15 cellular contexts compared by ENCODE assay signal in genomic region chr11:72189448-72190250, GRCh38. TPM values are rescaled to one million over a fixed set of nuclear protein-coding genes. Genes with fewer than 3 reads are reported as not detected.
DNase-seq lines count a peak whose midpoint lies in the region; ATAC-seq, FAIRE-seq and TF ChIP-seq lines count a peak whose summit lies in the region.
"Had no signal": no experiment of that assay in that cellular context is flagged by ENCODE, and none has a peak within 500 bp of the region (broad histone marks: within the 10 kb centered on the region; RNA-seq: fewer than 3 reads in every experiment).

No MANE protein-coding gene starts in this region.

- DNase-seq in AG08395 (ENCODE audit: low spot score) (peak; percentile 46), MG63 (peak; percentile 43), cerebellum (ENCODE audit: low spot score) (peak; percentile 4), HepG2 (ENCODE audit: low spot score) (no peak), ascending aorta (ENCODE audit: low spot score in 2 of 2) (no peak), mesenteric fat pad (ENCODE audit: low spot score) (no peak)
- DNase-seq: activated naive CD8-positive, alpha-beta T cell treated with anti-CD3 and anti-CD28 coated beads, Interleukin-2, amount 50 U/mL, for 24 hours; AML-193; effector CD8-positive, alpha-beta T cell; EL; NCI-H1930; transverse colon had no signal

- H3K9ac ChIP-seq in HepG2 (ENCODE audit: insufficient read depth, low read depth, low read length): no peak overlapping the region

- in situ Hi-C loops in HepG2 (cut with HindIII; ENCODE audit: extremely low pct_ligation_motif_present, low pct_unique_long_range_greater_than_20kb): no loop called here

- no peaks in the 10 kb centered on the region for H4K20me1 ChIP-seq in HepG2 (ENCODE audit: insufficient read depth, low read length)

- TF ChIP-seq CTCF in HepG2 (CRISPR knock-in tag; IDR thresholded peaks at IDR 0.05): no peak
- TF ChIP-seq CTCF in ascending aorta (IDR thresholded peaks at IDR 0.05): no peak

- H3K9me3 ChIP-seq in MG63 (no peaks in the 10 kb centered on the region), HepG2 (ENCODE audit: low read length) (no peaks in the 10 kb centered on the region), ascending aorta (no peaks in the 10 kb centered on the region)
- H3K9me3 ChIP-seq: transverse colon had no signal

- H3K27me3 ChIP-seq in MG63 (no peaks in the 10 kb centered on the region), HepG2 (ENCODE audit: control insufficient read depth in 1 of 2, insufficient read depth in 2 of 2, low read length in 2 of 2) (0 out of 5 replicates have a peak, but pooled peaks cover 0 to 6% of the 10 kb centered on the region in 2 experiments), ascending aorta (no peaks in the 10 kb centered on the region)
- H3K27me3 ChIP-seq: transverse colon had no signal

- no TSS peak for BruUV-seq in HepG2 (replicated peaks; lab: Mats Ljungman, UMichigan)

- no peak overlapping the region for H2AFZ ChIP-seq in HepG2 (ENCODE audit: low read length)

- H3K4me1 ChIP-seq in HepG2 (ENCODE audit: insufficient read depth, low read length) (0 out of 2 replicates have a peak, but pooled peaks cover 7% of the 10 kb centered on the region), ascending aorta (no peaks in the 10 kb centered on the region)

- TF ChIP-seq EP300 in HepG2 (IDR thresholded peaks at IDR 0.05; ENCODE audit: low read depth in 2 of 2, low read length in 2 of 2): no peak
- TF ChIP-seq EP300 in HepG2 (CRISPR knock-in tag; IDR thresholded peaks at IDR 0.05; ENCODE audit: borderline replicate concordance): no peak

- H3K4me3 ChIP-seq in MG63 (no peak overlapping the region), HepG2 (replicated peaks in 1 of 3; ENCODE audit: insufficient read depth in 1 of 3, low read depth in 2 of 3, low read length in 3 of 3) (no peak overlapping the region), ascending aorta (no peak overlapping the region)
- H3K4me3 ChIP-seq: transverse colon had no signal

- no peaks in the 10 kb centered on the region for H3K79me2 ChIP-seq in HepG2 (ENCODE audit: insufficient read depth, low read length)

- no peak for TF ChIP-seq POLR2A in HepG2 (IDR thresholded peaks at IDR 0.05; ENCODE audit: insufficient read depth in 1 of 2, low read depth in 2 of 2, low read length in 2 of 2)

- peak; percentile 56 for ATAC-seq in HepG2
- no peak for ATAC-seq in HG02571 (IDR thresholded peaks at IDR 0.05; ENCODE audit: unreplicated experiment)
- ATAC-seq in HG03460 (IDR thresholded peaks at IDR 0.05; ENCODE audit: unreplicated experiment): no peak
- ATAC-seq: activated naive CD8-positive, alpha-beta T cell treated with anti-CD3 and anti-CD28 coated beads, Interleukin-2, amount 50 U/mL, for 24 hours had no signal

- TF ChIP-seq RAD21 in HepG2 (CRISPR knock-in tag; IDR thresholded peaks at IDR 0.05): no peak

- 10% methylated on average over 3 of the region's 3 CpGs for WGBS in HepG2 (ENCODE audit: low lambda C conversion rate)

- no peak overlapping the region for H3K4me2 ChIP-seq in HepG2 (ENCODE audit: low read depth, low read length)

- H3K27ac ChIP-seq in HepG2 (ENCODE audit: extremely low read length, insufficient read depth, low read length) (no peak overlapping the region), ascending aorta (no peak overlapping the region)
- H3K27ac ChIP-seq: RWPE1, transverse colon had no signal

- intact Hi-C loops in HepG2 (cut with micrococcal nuclease; ENCODE audit: unreplicated experiment): no loop called here
- intact Hi-C loops in ascending aorta (cut with DNase I): no loop called here

- no peak for FAIRE-seq in HepG2 (lab: Jason Lieb, UNC)

- CTCF ChIA-PET in HepG2 (lab: Yijun Ruan, JAX; ENCODE audit: low intra/inter-chr PET ratio, low total read pairs): no interaction called here

- H3K36me3 ChIP-seq in MG63 (no peaks in the 10 kb centered on the region), HepG2 (replicated peaks in 1 of 2; ENCODE audit: control insufficient read depth in 1 of 2, insufficient read depth in 2 of 2, low read length in 2 of 2) (no peaks in the 10 kb centered on the region), ascending aorta (no peaks in the 10 kb centered on the region)
- H3K36me3 ChIP-seq: transverse colon had no signal

- POLR2A ChIA-PET in HepG2 (lab: Yijun Ruan, JAX): no interaction called here

RNA-seq across cellular contexts. Expression of gene FOLR1, which starts 2.3 kb away (rescaled TPM):
- 0.23 and 3.0 TPM in 2 replicates for total RNA-seq in MG63 (2014; rRNA removed; shearing (Covaris generic); ENCODE audit: low replicate concordance)
- 0.82 TPM for total RNA-seq in cerebellum
- total RNA-seq in HepG2 (2016; rRNA removed; fragmentation: Illumina TruSeq; extraction: Trizol): not detected in 2 replicates
- total RNA-seq in HepG2 (2016; cell fraction: cytosol; rRNA removed; fragmentation: Illumina TruSeq; extraction: Trizol; ENCODE audit: low read depth): not detected in 2 replicates
- total RNA-seq in HepG2 (2016; cell fraction: insoluble cytoplasmic fraction; rRNA removed; fragmentation: Illumina TruSeq; extraction: Trizol): not detected in 2 replicates
- not detected in 2 replicates for total RNA-seq in HepG2 (2016; cell fraction: membrane; rRNA removed; fragmentation: Illumina TruSeq; extraction: Trizol)
- total RNA-seq in HepG2 (2016; cell fraction: nucleus; rRNA removed; fragmentation: Illumina TruSeq; extraction: Trizol): not detected in 2 replicates
- polyA plus RNA-seq in HepG2 (2011; rRNA removed): 0.20 and 0.26 TPM in 2 replicates
- polyA plus RNA-seq in HepG2 (2011; cell fraction: cytosol; rRNA removed): 0.12 and 0.17 TPM in 2 replicates
- 0.23 TPM in 1 of 2 replicates, not detected in the other for polyA plus RNA-seq in HepG2 (2011; cell fraction: nucleus; rRNA removed)
- not detected in 2 replicates for polyA plus RNA-seq in HepG2 (2012)
- polyA plus RNA-seq in HepG2 (2016; cell fraction: cytosol; fragmentation: Illumina TruSeq; extraction: Trizol; ENCODE audit: low read depth): not detected in 2 replicates
- polyA plus RNA-seq in HepG2 (2016; cell fraction: insoluble cytoplasmic fraction; fragmentation: Illumina TruSeq; extraction: Trizol; ENCODE audit: low read depth): not detected in 2 replicates
- not detected in 2 replicates for polyA plus RNA-seq in HepG2 (2016; cell fraction: membrane; fragmentation: Illumina TruSeq; extraction: Trizol; ENCODE audit: low read depth)
- polyA plus RNA-seq in HepG2 (2016; cell fraction: nucleus; fragmentation: Illumina TruSeq; extraction: Trizol; ENCODE audit: insufficient read depth, low read depth): not detected in 2 replicates
- 188 TPM in 1 of 2 replicates, not detected in the other for polyA minus RNA-seq in HepG2 (2011; rRNA and poly(A)+ RNA removed; ENCODE audit: low replicate concordance)
- 1.3 and 1.7 TPM in 2 replicates for polyA minus RNA-seq in HepG2 (2011; cell fraction: cytosol; rRNA and poly(A)+ RNA removed)
- polyA minus RNA-seq in HepG2 (2011; cell fraction: nucleus; rRNA and poly(A)+ RNA removed): 0.62 and 0.90 TPM in 2 replicates
- total RNA-seq in ascending aorta: not detected
- total RNA-seq in mesenteric fat pad: 0.32 TPM
- total RNA-seq: transverse colon had no signal

RNA-seq across cellular contexts. Expression of gene FOLR2, which starts 26.9 kb away (rescaled TPM):
- not detected in 2 replicates for total RNA-seq in MG63 (2014; rRNA removed; shearing (Covaris generic); ENCODE audit: low replicate concordance)
- total RNA-seq in cerebellum (7.3 TPM), HepG2 (2016; rRNA removed; fragmentation: Illumina TruSeq; extraction: Trizol) (not detected in 2 replicates), ascending aorta (34.5 TPM), mesenteric fat pad (77.3 TPM)
- total RNA-seq in HepG2 (2016; cell fraction: cytosol; rRNA removed; fragmentation: Illumina TruSeq; extraction: Trizol; ENCODE audit: low read depth): not detected in 2 replicates
- not detected in 2 replicates for total RNA-seq in HepG2 (2016; cell fraction: insoluble cytoplasmic fraction; rRNA removed; fragmentation: Illumina TruSeq; extraction: Trizol)
- not detected in 2 replicates for total RNA-seq in HepG2 (2016; cell fraction: membrane; rRNA removed; fragmentation: Illumina TruSeq; extraction: Trizol)
- total RNA-seq in HepG2 (2016; cell fraction: nucleus; rRNA removed; fragmentation: Illumina TruSeq; extraction: Trizol): not detected in 2 replicates
- polyA plus RNA-seq in HepG2 (2011; rRNA removed): 0.09 and 0.33 TPM in 2 replicates
- polyA plus RNA-seq in HepG2 (2011; cell fraction: cytosol; rRNA removed): 0.15 TPM in 2 replicates
- polyA plus RNA-seq in HepG2 (2011; cell fraction: nucleus; rRNA removed): not detected in 2 replicates
- polyA plus RNA-seq in HepG2 (2012): 0.15 and 0.23 TPM in 2 replicates
- polyA plus RNA-seq in HepG2 (2016; cell fraction: cytosol; fragmentation: Illumina TruSeq; extraction: Trizol; ENCODE audit: low read depth): 0.15 TPM in 1 of 2 replicates, not detected in the other
- not detected in 2 replicates for polyA plus RNA-seq in HepG2 (2016; cell fraction: insoluble cytoplasmic fraction; fragmentation: Illumina TruSeq; extraction: Trizol; ENCODE audit: low read depth)
- not detected in 2 replicates for polyA plus RNA-seq in HepG2 (2016; cell fraction: membrane; fragmentation: Illumina TruSeq; extraction: Trizol; ENCODE audit: low read depth)
- not detected in 2 replicates for polyA plus RNA-seq in HepG2 (2016; cell fraction: nucleus; fragmentation: Illumina TruSeq; extraction: Trizol; ENCODE audit: insufficient read depth, low read depth)
- 0.21 and 0.86 TPM in 2 replicates for polyA minus RNA-seq in HepG2 (2011; rRNA and poly(A)+ RNA removed; ENCODE audit: low replicate concordance)
- not detected in 2 replicates for polyA minus RNA-seq in HepG2 (2011; cell fraction: cytosol; rRNA and poly(A)+ RNA removed)
- not detected in 2 replicates for polyA minus RNA-seq in HepG2 (2011; cell fraction: nucleus; rRNA and poly(A)+ RNA removed)

RNA-seq across cellular contexts. Expression of gene INPPL1, which starts 34.9 kb away (rescaled TPM):
- total RNA-seq in MG63 (2014; rRNA removed; shearing (Covaris generic); ENCODE audit: low replicate concordance): 25.6 and 51.8 TPM in 2 replicates
- total RNA-seq in cerebellum (23.9 TPM), HepG2 (2016; rRNA removed; fragmentation: Illumina TruSeq; extraction: Trizol) (14.4 and 29.1 TPM in 2 replicates), ascending aorta (76.0 TPM), mesenteric fat pad (107 TPM)
- 21.4 and 25.1 TPM in 2 replicates for total RNA-seq in HepG2 (2016; cell fraction: cytosol; rRNA removed; fragmentation: Illumina TruSeq; extraction: Trizol; ENCODE audit: low read depth)
- 10.8 and 29.6 TPM in 2 replicates for total RNA-seq in HepG2 (2016; cell fraction: insoluble cytoplasmic fraction; rRNA removed; fragmentation: Illumina TruSeq; extraction: Trizol)
- 10.1 and 10.8 TPM in 2 replicates for total RNA-seq in HepG2 (2016; cell fraction: membrane; rRNA removed; fragmentation: Illumina TruSeq; extraction: Trizol)
- 31.6 and 36.2 TPM in 2 replicates for total RNA-seq in HepG2 (2016; cell fraction: nucleus; rRNA removed; fragmentation: Illumina TruSeq; extraction: Trizol)
- polyA plus RNA-seq in HepG2 (2011; rRNA removed): 66.9 and 80.4 TPM in 2 replicates
- 19.0 and 23.6 TPM in 2 replicates for polyA plus RNA-seq in HepG2 (2011; cell fraction: cytosol; rRNA removed)
- polyA plus RNA-seq in HepG2 (2011; cell fraction: nucleus; rRNA removed): 500 and 631 TPM in 2 replicates
- 32.6 and 49.5 TPM in 2 replicates for polyA plus RNA-seq in HepG2 (2012)
- polyA plus RNA-seq in HepG2 (2016; cell fraction: cytosol; fragmentation: Illumina TruSeq; extraction: Trizol; ENCODE audit: low read depth): 1.8 and 1.9 TPM in 2 replicates
- 10.8 and 14.0 TPM in 2 replicates for polyA plus RNA-seq in HepG2 (2016; cell fraction: insoluble cytoplasmic fraction; fragmentation: Illumina TruSeq; extraction: Trizol; ENCODE audit: low read depth)
- polyA plus RNA-seq in HepG2 (2016; cell fraction: membrane; fragmentation: Illumina TruSeq; extraction: Trizol; ENCODE audit: low read depth): 4.2 and 4.9 TPM in 2 replicates
- polyA plus RNA-seq in HepG2 (2016; cell fraction: nucleus; fragmentation: Illumina TruSeq; extraction: Trizol; ENCODE audit: insufficient read depth, low read depth): 127 and 134 TPM in 2 replicates
- 73.5 and 218 TPM in 2 replicates for polyA minus RNA-seq in HepG2 (2011; rRNA and poly(A)+ RNA removed; ENCODE audit: low replicate concordance)
- 27.6 and 29.9 TPM in 2 replicates for polyA minus RNA-seq in HepG2 (2011; cell fraction: cytosol; rRNA and poly(A)+ RNA removed)
- 106 and 116 TPM in 2 replicates for polyA minus RNA-seq in HepG2 (2011; cell fraction: nucleus; rRNA and poly(A)+ RNA removed)

RNA-seq across cellular contexts. Expression of gene FOLR3, which starts 54.1 kb away (rescaled TPM):
- total RNA-seq in MG63 (2014; rRNA removed; shearing (Covaris generic); ENCODE audit: low replicate concordance): 1.1 and 4.5 TPM in 2 replicates
- total RNA-seq in cerebellum: not detected
- total RNA-seq in HepG2 (2016; rRNA removed; fragmentation: Illumina TruSeq; extraction: Trizol): not detected in 2 replicates
- total RNA-seq in HepG2 (2016; cell fraction: cytosol; rRNA removed; fragmentation: Illumina TruSeq; extraction: Trizol; ENCODE audit: low read depth): not detected in 2 replicates
- total RNA-seq in HepG2 (2016; cell fraction: insoluble cytoplasmic fraction; rRNA removed; fragmentation: Illumina TruSeq; extraction: Trizol): not detected in 2 replicates
- not detected in 2 replicates for total RNA-seq in HepG2 (2016; cell fraction: membrane; rRNA removed; fragmentation: Illumina TruSeq; extraction: Trizol)
- not detected in 2 replicates for total RNA-seq in HepG2 (2016; cell fraction: nucleus; rRNA removed; fragmentation: Illumina TruSeq; extraction: Trizol)
- polyA plus RNA-seq in HepG2 (2011; rRNA removed): 0.09 TPM in 1 of 2 replicates, not detected in the other
- polyA plus RNA-seq in HepG2 (2011; cell fraction: cytosol; rRNA removed): not detected in 2 replicates
- not detected in 2 replicates for polyA plus RNA-seq in HepG2 (2011; cell fraction: nucleus; rRNA removed)
- polyA plus RNA-seq in HepG2 (2012): not detected in 2 replicates
- polyA plus RNA-seq in HepG2 (2016; cell fraction: cytosol; fragmentation: Illumina TruSeq; extraction: Trizol; ENCODE audit: low read depth): not detected in 2 replicates
- polyA plus RNA-seq in HepG2 (2016; cell fraction: insoluble cytoplasmic fraction; fragmentation: Illumina TruSeq; extraction: Trizol; ENCODE audit: low read depth): not detected in 2 replicates
- polyA plus RNA-seq in HepG2 (2016; cell fraction: membrane; fragmentation: Illumina TruSeq; extraction: Trizol; ENCODE audit: low read depth): not detected in 2 replicates
- not detected in 2 replicates for polyA plus RNA-seq in HepG2 (2016; cell fraction: nucleus; fragmentation: Illumina TruSeq; extraction: Trizol; ENCODE audit: insufficient read depth, low read depth)
- not detected in 2 replicates for polyA minus RNA-seq in HepG2 (2011; rRNA and poly(A)+ RNA removed; ENCODE audit: low replicate concordance)
- polyA minus RNA-seq in HepG2 (2011; cell fraction: cytosol; rRNA and poly(A)+ RNA removed): not detected in 2 replicates
- not detected in 2 replicates for polyA minus RNA-seq in HepG2 (2011; cell fraction: nucleus; rRNA and poly(A)+ RNA removed)
- total RNA-seq in ascending aorta: not detected
- total RNA-seq in mesenteric fat pad: 18.4 TPM
- total RNA-seq: transverse colon had no signal

RNA-seq across cellular contexts. Expression of gene PHOX2A, which starts 54.3 kb away (rescaled TPM):
- total RNA-seq in MG63 (2014; rRNA removed; shearing (Covaris generic); ENCODE audit: low replicate concordance): not detected in 2 replicates
- total RNA-seq in cerebellum: not detected
- total RNA-seq in HepG2 (2016; rRNA removed; fragmentation: Illumina TruSeq; extraction: Trizol): not detected in 2 replicates
- total RNA-seq in HepG2 (2016; cell fraction: cytosol; rRNA removed; fragmentation: Illumina TruSeq; extraction: Trizol; ENCODE audit: low read depth): not detected in 2 replicates
- not detected in 2 replicates for total RNA-seq in HepG2 (2016; cell fraction: insoluble cytoplasmic fraction; rRNA removed; fragmentation: Illumina TruSeq; extraction: Trizol)
- total RNA-seq in HepG2 (2016; cell fraction: membrane; rRNA removed; fragmentation: Illumina TruSeq; extraction: Trizol): not detected in 2 replicates
- total RNA-seq in HepG2 (2016; cell fraction: nucleus; rRNA removed; fragmentation: Illumina TruSeq; extraction: Trizol): not detected in 2 replicates
- not detected in 2 replicates for polyA plus RNA-seq in HepG2 (2011; rRNA removed)
- polyA plus RNA-seq in HepG2 (2011; cell fraction: cytosol; rRNA removed): not detected in 2 replicates
- not detected in 2 replicates for polyA plus RNA-seq in HepG2 (2011; cell fraction: nucleus; rRNA removed)
- not detected in 2 replicates for polyA plus RNA-seq in HepG2 (2012)
- not detected in 2 replicates for polyA plus RNA-seq in HepG2 (2016; cell fraction: cytosol; fragmentation: Illumina TruSeq; extraction: Trizol; ENCODE audit: low read depth)
- not detected in 2 replicates for polyA plus RNA-seq in HepG2 (2016; cell fraction: insoluble cytoplasmic fraction; fragmentation: Illumina TruSeq; extraction: Trizol; ENCODE audit: low read depth)
- not detected in 2 replicates for polyA plus RNA-seq in HepG2 (2016; cell fraction: membrane; fragmentation: Illumina TruSeq; extraction: Trizol; ENCODE audit: low read depth)
- not detected in 2 replicates for polyA plus RNA-seq in HepG2 (2016; cell fraction: nucleus; fragmentation: Illumina TruSeq; extraction: Trizol; ENCODE audit: insufficient read depth, low read depth)
- not detected in 2 replicates for polyA minus RNA-seq in HepG2 (2011; rRNA and poly(A)+ RNA removed; ENCODE audit: low replicate concordance)
- polyA minus RNA-seq in HepG2 (2011; cell fraction: cytosol; rRNA and poly(A)+ RNA removed): not detected in 2 replicates
- not detected in 2 replicates for polyA minus RNA-seq in HepG2 (2011; cell fraction: nucleus; rRNA and poly(A)+ RNA removed)
- total RNA-seq in ascending aorta: not detected
- total RNA-seq in mesenteric fat pad: not detected

Comparison
In these comparisons a context has a peak if more than half of its experiments do, and no peak if none do; other contexts are left out.
1. DNase-seq: peak in AG08395 (single experiment), MG63 (single experiment) and cerebellum (single experiment); none in HepG2 (single experiment), ascending aorta (0 of 2) and mesenteric fat pad (single experiment).